Comparison of ENCODE assay signal across 23 cellular contexts in genomic region chr10:132198068-132198370, GRCh38.
"Had no signal": no experiment of that assay in that cellular context is flagged by ENCODE, and none has a peak within 500 bp of the region (broad histone marks: within the 10 kb centered on the region; RNA-seq: fewer than 3 reads in every experiment).

No MANE protein-coding gene starts in this region.

- H3K27ac ChIP-seq: neural progenitor cell, pancreas, psoas muscle, right lobe of liver, sigmoid colon, stomach, thoracic aorta, thyroid gland, tibial nerve, upper lobe of left lung, vagina had no signal

- H3K4me3 ChIP-seq: neural progenitor cell, pancreas, psoas muscle, right lobe of liver, sigmoid colon, stomach, thoracic aorta, thyroid gland, tibial nerve, upper lobe of left lung, vagina had no signal

- H3K27me3 ChIP-seq: neural progenitor cell, pancreas, right lobe of liver, sigmoid colon, thyroid gland, tibial nerve, upper lobe of left lung, vagina had no signal

- H3K9ac ChIP-seq: neural progenitor cell had no signal

- H3K36me3 ChIP-seq: neural progenitor cell, pancreas, right lobe of liver, sigmoid colon, stomach, thoracic aorta, thyroid gland, tibial nerve, upper lobe of left lung, vagina had no signal

- H3K4me2 ChIP-seq: neural progenitor cell had no signal

- H3K9me3 ChIP-seq: pancreas, psoas muscle, right lobe of liver, sigmoid colon, stomach, thoracic aorta, thyroid gland, tibial nerve, upper lobe of left lung, vagina had no signal

- DNase-seq: natural killer cell; occipital lobe; sigmoid colon; small intestine; stimulated activated CD4-positive, alpha-beta T cell treated with anti-CD3 and anti-CD28 coated beads, Interleukin-15, amount 100 ng/mL, for 24 hours; stimulated activated CD4-positive, alpha-beta T cell treated with anti-CD3 and anti-CD28 coated beads, Interleukin-2, amount 100 ng/mL, for 24 hours; stimulated activated CD4-positive, alpha-beta T cell treated with anti-CD3 and anti-CD28 coated beads, Interleukin-2, amount 100 ng/mL, for 48 hours; stimulated activated CD4-positive, alpha-beta T cell treated with anti-CD3 and anti-CD28 coated beads, Interleukin-4, amount 100 ng/mL, for 24 hours; stimulated activated naive B cell treated with anti-CD40 and anti-IgM and Interleukin-4, amounts not matched to agents 10 μg/mL and 1 μg/mL and 100 μg/mL, for 72 hours; stimulated activated naive CD4-positive, alpha-beta T cell treated with Interleukin-2 at 50 U/mL for 16 hours; stomach; thyroid gland; trophoblast cell had no signal

- H3K4me1 ChIP-seq: neural progenitor cell, pancreas, psoas muscle, right lobe of liver, sigmoid colon, stomach, thyroid gland, tibial nerve, upper lobe of left lung, vagina had no signal

- ATAC-seq: natural killer cell; pancreas; psoas muscle; right cardiac atrium; right lobe of liver; stimulated activated effector memory CD8-positive, alpha-beta T cell treated with anti-CD3 and anti-CD28 coated beads, Interleukin-12 subunit alpha, Interleukin-12 subunit beta, amount 100 ng/mL, for 72 hours; stimulated activated naive B cell treated with anti-CD40 and anti-IgM and Interleukin-4, amounts not matched to agents 10 μg/mL and 1 μg/mL and 100 μg/mL, for 72 hours had no signal
